ENCODE assay signal across 9 cellular contexts in genomic region chr11:108388576-108388975, GRCh38.
"Had no signal": no experiment of that assay in that cellular context is flagged by ENCODE, and none has a peak within 500 bp of the region (broad histone marks: within the 10 kb centered on the region; RNA-seq: fewer than 3 reads in every experiment).

No MANE protein-coding gene starts in this region.

- H3K36me3 ChIP-seq: HAP-1 had no signal

- DNase-seq: GM23248, GOT3, H7, HFFc6, KBM-7 had no signal

- H3K4me1 ChIP-seq: HAP-1 had no signal

- H3K9me3 ChIP-seq: HAP-1 had no signal

- ATAC-seq: HCT116, HepG2 had no signal

- H3K27ac ChIP-seq: GM23248, HL-60 had no signal

- H3K4me3 ChIP-seq: GM23248, HAP-1 had no signal

- FAIRE-seq: HepG2 had no signal
